9 cellular contexts compared by ENCODE assay signal in the genomic region with DNA sequence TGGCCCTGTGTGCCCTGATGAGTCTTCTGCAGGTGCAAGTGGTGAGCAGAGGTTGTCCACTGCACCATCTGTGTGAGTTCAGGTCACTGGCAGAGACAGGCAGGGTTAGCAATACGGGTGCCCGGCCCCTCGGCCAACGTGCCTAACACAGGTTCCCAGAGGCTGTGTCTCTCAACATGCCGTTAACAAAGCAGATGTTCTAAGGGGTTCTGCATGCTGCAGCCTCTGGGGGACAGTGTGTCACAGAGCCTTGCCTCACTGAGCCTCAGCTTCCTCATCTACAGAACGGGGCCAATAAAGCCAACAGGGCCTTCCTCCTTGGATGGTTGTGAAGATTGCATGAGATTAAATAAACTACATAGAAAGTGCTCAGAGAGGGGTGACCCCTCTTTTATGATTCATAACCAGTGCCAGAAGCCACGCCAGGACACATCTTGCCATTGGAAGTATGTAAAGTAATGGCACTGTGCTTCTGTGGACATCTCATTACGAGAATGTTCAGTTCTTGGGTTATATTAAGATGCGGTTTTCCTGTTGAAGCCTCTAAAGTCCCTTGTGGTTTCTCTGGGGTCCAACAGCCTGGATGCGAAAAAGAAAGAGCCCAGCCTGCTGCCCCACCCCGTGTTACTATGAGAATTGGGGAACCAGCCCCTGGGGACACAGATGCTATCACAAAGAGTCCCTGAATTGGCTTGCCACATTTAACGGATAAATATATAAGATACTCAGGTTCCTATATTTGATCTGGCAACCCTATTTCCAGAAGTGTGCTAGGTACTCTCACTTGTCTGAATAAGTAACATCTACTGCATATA. TPM values are rescaled to one million over a fixed set of nuclear protein-coding genes. Genes with fewer than 3 reads are reported as not detected.
DNase-seq lines count a peak whose midpoint lies in the region; ATAC-seq and TF ChIP-seq lines count a peak whose summit lies in the region.
"Had no signal": no experiment of that assay in that cellular context is flagged by ENCODE, and none has a peak within 500 bp of the region (broad histone marks: within the 10 kb centered on the region; RNA-seq: fewer than 3 reads in every experiment).

No MANE protein-coding gene starts in this region.

- peak overlapping the region; percentile 75 for H3K27ac Mint-ChIP-seq in activated CD8-positive, alpha-beta T cell treated with anti-CD3 and anti-CD28 coated beads, Interleukin-2, amount 10 ng/mL, durations not matched to agents 7 days and 5 days
- H3K27ac Mint-ChIP-seq: brain had no signal

- H3K36me3 ChIP-seq in transverse colon = no peaks in the 10 kb centered on the region
- H3K36me3 ChIP-seq in GM23248 (ENCODE audit: low read depth) = no peaks in the 10 kb centered on the region

- intact Hi-C loops in transverse colon (cut with DNase I; ENCODE audit: low total_unique reads) = loop anchor here (2.0 to 5.0 kb wide), 2 partner anchors 190 to 231 kb away; no protein-coding TSS in a partner anchor

- TF ChIP-seq CTCF in GM10266 (IDR thresholded peaks at IDR 0.05; ENCODE audit: control insufficient read depth, insufficient read depth, low read depth, missing control alignments) (peak; percentile 35), transverse colon (IDR thresholded peaks at IDR 0.05) (no peak)

- CTCF ChIA-PET in activated CD8-positive, alpha-beta T cell treated with anti-CD3 and anti-CD28 coated beads, Interleukin-2, amount 10 ng/mL, durations not matched to agents 7 days and 5 days (lab: Charles Lee) = interaction anchor here (0.9 to 1.6 kb wide), 5 partner anchors 11 to 236 kb away, joined by 3 to 11 read pairs (median 4); partner anchors contain the start of gene ARHGEF18

- H3K9me3 Mint-ChIP-seq in activated CD8-positive, alpha-beta T cell treated with anti-CD3 and anti-CD28 coated beads, Interleukin-2, amount 10 ng/mL, durations not matched to agents 7 days and 5 days (ENCODE audit: insufficient read depth) = no peaks in the 10 kb centered on the region

- no peak overlapping the region for H3K9ac ChIP-seq in GM23248

- TF ChIP-seq EP300 in transverse colon (IDR thresholded peaks at IDR 0.05; ENCODE audit: low read depth) = no peak

- WGBS in transverse colon (ENCODE audit: low coverage in 1 of 2), 2 donors = 68 to 79% methylated on average over 6 to 12 of the region's 12 CpGs
- WGBS in GM23248 (ENCODE audit: low coverage in 1 of 2, low lambda C conversion rate in 2 of 2, missing lambda C conversion rate in 2 of 2), 2 experiments = 65 to 66% methylated on average over 12 of the region's 12 CpGs

- POLR2A ChIA-PET in activated CD8-positive, alpha-beta T cell treated with anti-CD3 and anti-CD28 coated beads, Interleukin-2, amount 10 ng/mL, durations not matched to agents 7 days and 5 days (lab: Charles Lee) = interaction anchor here (0.8 to 1.1 kb wide), 2 partner anchors 11 to 238 kb away, joined by 3 to 5 read pairs; partner anchors contain the start of gene ARHGEF18

- no peaks in the 10 kb centered on the region for H3K9me2 ChIP-seq in GM23248 (ENCODE audit: insufficient read depth)

- no peaks in the 10 kb centered on the region for H4K20me1 ChIP-seq in GM23248 (ENCODE audit: insufficient read depth)

- peaks cover 0 to 21% (median 3%) of the 10 kb centered on the region in 4 donors for H3K4me1 ChIP-seq in transverse colon
- H3K4me1 ChIP-seq in GM23248 (ENCODE audit: insufficient read depth) = no peaks in the 10 kb centered on the region

- ATAC-seq in GM19452 (IDR thresholded peaks at IDR 0.05; ENCODE audit: unreplicated experiment) = peak; percentile 74
- peak; percentile 71 for ATAC-seq in HG03432 (IDR thresholded peaks at IDR 0.05; ENCODE audit: unreplicated experiment)
- peak; percentile 69 for ATAC-seq in activated CD8-positive, alpha-beta T cell treated with anti-CD3 and anti-CD28 coated beads, Interleukin-2, amount 10 ng/mL, durations not matched to agents 7 days and 5 days

- H3K79me2 ChIP-seq in GM23248 (ENCODE audit: insufficient read depth) = no peaks in the 10 kb centered on the region

- no peaks in the 10 kb centered on the region for H3K27me3 Mint-ChIP-seq in activated CD8-positive, alpha-beta T cell treated with anti-CD3 and anti-CD28 coated beads, Interleukin-2, amount 10 ng/mL, durations not matched to agents 7 days and 5 days (ENCODE audit: low read depth)

- no peaks in the 10 kb centered on the region for H3F3A ChIP-seq in GM23248 (ENCODE audit: insufficient read depth)

- H2AFZ ChIP-seq in GM23248 = no peak overlapping the region

- in situ Hi-C loops in transverse colon (cut with MboI; ENCODE audit: low pct_ligation_motif_present in 1 of 4, low pct_unique_long_range_greater_than_20kb in 1 of 4, low sequenced_read_pairs in 3 of 4) = loop anchor here in 1 of 4 donors (25.0 kb wide), 1 partner anchor 225 kb away; no protein-coding TSS in a partner anchor
- in situ Hi-C loops in GM23248 (cut with MboI) = loop anchor here (25.0 kb wide), 1 partner anchor 225 kb away; no protein-coding TSS in a partner anchor

- TF ChIP-seq POLR2A in transverse colon (IDR thresholded peaks at IDR 0.05) = no peak

- H3K9me3 ChIP-seq in transverse colon (no peaks in the 10 kb centered on the region), GM23248 (ENCODE audit: low read depth) (no peaks in the 10 kb centered on the region)

- peak overlapping the region; percentile 16 for H3K4me3 Mint-ChIP-seq in activated CD8-positive, alpha-beta T cell treated with anti-CD3 and anti-CD28 coated beads, Interleukin-2, amount 10 ng/mL, durations not matched to agents 7 days and 5 days
- H3K4me3 Mint-ChIP-seq: brain had no signal

- DNase-seq in GM10266 (ENCODE audit: extremely low spot score) (peak; percentile 64), transverse colon (peak; percentile 73), GM03348 (ENCODE audit: low spot score) (no peak), GM23248 (no peak), DMS 273 (lab: John Stamatoyannopoulos, UW; ENCODE audit: unreplicated experiment) (no peak)
- DNase-seq in activated CD8-positive, alpha-beta T cell treated with anti-CD3 and anti-CD28 coated beads, Interleukin-2, amount 10 ng/mL, durations not matched to agents 7 days and 5 days = peak; percentile 46

- no peak overlapping the region for H3K4me2 ChIP-seq in GM23248 (ENCODE audit: unreplicated experiment)

- H3K27me3 ChIP-seq in transverse colon = no peaks in the 10 kb centered on the region
- peaks cover 5% of the 10 kb centered on the region for H3K27me3 ChIP-seq in GM23248 (replicated peaks; ENCODE audit: insufficient read depth)

- no peak overlapping the region for H3K4me3 ChIP-seq in transverse colon
- H3K4me3 ChIP-seq in GM23248 = no peak overlapping the region

- H3K36me3 Mint-ChIP-seq in activated CD8-positive, alpha-beta T cell treated with anti-CD3 and anti-CD28 coated beads, Interleukin-2, amount 10 ng/mL, durations not matched to agents 7 days and 5 days (ENCODE audit: low read depth) = peaks cover 3% of the 10 kb centered on the region

- peaks cover 36% of the 10 kb centered on the region for H3K4me1 Mint-ChIP-seq in activated CD8-positive, alpha-beta T cell treated with anti-CD3 and anti-CD28 coated beads, Interleukin-2, amount 10 ng/mL, durations not matched to agents 7 days and 5 days (ENCODE audit: low read depth)

- H3K27ac ChIP-seq in transverse colon (peak overlapping the region; percentile 30 to 79 (median 64)), GM23248 (no peak overlapping the region)

RNA-seq across cellular contexts. Expression of gene ARHGEF18, which starts 11.2 kb away (rescaled TPM):
- 10 to 100 TPM; 34.0 to 40.5 TPM for total RNA-seq in activated CD8-positive, alpha-beta T cell treated with anti-CD3 and anti-CD28 coated beads, Interleukin-2, amount 10 ng/mL, durations not matched to agents 7 days and 5 days
- total RNA-seq in transverse colon = 100 to 1,000 TPM in 1 of 4 donors, 10 to 100 TPM in 3; 32.0 to 162 (median 92.8) TPM
- 23.3 and 33.8 TPM in 2 replicates for total RNA-seq in GM23248 (2014; rRNA removed; shearing (Covaris generic))
- 9.5 and 10.6 TPM in 2 replicates for polyA plus RNA-seq in GM23248 (2016; fragmentation: Nextera tagmentation; extraction: Ambion mirVana)

RNA-seq across cellular contexts. Expression of gene INSR, which starts 43.4 kb away (rescaled TPM):
- 1 to 10 TPM in 1 of 2 experiments, under 1 TPM in 1; 0.42 to 1.1 TPM for total RNA-seq in activated CD8-positive, alpha-beta T cell treated with anti-CD3 and anti-CD28 coated beads, Interleukin-2, amount 10 ng/mL, durations not matched to agents 7 days and 5 days
- total RNA-seq in transverse colon = 100 to 1,000 TPM; 134 to 252 (median 164) TPM
- total RNA-seq in GM23248 (2014; rRNA removed; shearing (Covaris generic)) = 11.7 and 13.0 TPM in 2 replicates
- polyA plus RNA-seq in GM23248 (2016; fragmentation: Nextera tagmentation; extraction: Ambion mirVana) = 5.8 and 6.2 TPM in 2 replicates

Comparison
In these comparisons a context has a peak if more than half of its experiments do, and no peak if none do; other contexts are left out.
1. DNase-seq: peak in GM10266 (single experiment), activated CD8-positive, alpha-beta T cell treated with anti-CD3 and anti-CD28 coated beads, Interleukin-2, amount 10 ng/mL, durations not matched to agents 7 days and 5 days (single experiment) and transverse colon (single experiment); none in GM03348 (single experiment), GM23248 (single experiment) and DMS 273 (single experiment).
2. Peak in every context shown above with its lines, with median percentiles within 50 percentile points of each other: ATAC-seq.